ENCODE assay signal across 1 cellular context in genomic region chr20:38221041-38221589, GRCh38.
TF ChIP-seq lines count a peak whose summit lies in the region.

No MANE protein-coding gene starts in this region.

TF ChIP-seq in HepG2, 621 proteins besides CTCF, POLR2A, EP300 and RAD21 (continued from another document and continues in another):
- TF ChIP-seq, protein P1, sequence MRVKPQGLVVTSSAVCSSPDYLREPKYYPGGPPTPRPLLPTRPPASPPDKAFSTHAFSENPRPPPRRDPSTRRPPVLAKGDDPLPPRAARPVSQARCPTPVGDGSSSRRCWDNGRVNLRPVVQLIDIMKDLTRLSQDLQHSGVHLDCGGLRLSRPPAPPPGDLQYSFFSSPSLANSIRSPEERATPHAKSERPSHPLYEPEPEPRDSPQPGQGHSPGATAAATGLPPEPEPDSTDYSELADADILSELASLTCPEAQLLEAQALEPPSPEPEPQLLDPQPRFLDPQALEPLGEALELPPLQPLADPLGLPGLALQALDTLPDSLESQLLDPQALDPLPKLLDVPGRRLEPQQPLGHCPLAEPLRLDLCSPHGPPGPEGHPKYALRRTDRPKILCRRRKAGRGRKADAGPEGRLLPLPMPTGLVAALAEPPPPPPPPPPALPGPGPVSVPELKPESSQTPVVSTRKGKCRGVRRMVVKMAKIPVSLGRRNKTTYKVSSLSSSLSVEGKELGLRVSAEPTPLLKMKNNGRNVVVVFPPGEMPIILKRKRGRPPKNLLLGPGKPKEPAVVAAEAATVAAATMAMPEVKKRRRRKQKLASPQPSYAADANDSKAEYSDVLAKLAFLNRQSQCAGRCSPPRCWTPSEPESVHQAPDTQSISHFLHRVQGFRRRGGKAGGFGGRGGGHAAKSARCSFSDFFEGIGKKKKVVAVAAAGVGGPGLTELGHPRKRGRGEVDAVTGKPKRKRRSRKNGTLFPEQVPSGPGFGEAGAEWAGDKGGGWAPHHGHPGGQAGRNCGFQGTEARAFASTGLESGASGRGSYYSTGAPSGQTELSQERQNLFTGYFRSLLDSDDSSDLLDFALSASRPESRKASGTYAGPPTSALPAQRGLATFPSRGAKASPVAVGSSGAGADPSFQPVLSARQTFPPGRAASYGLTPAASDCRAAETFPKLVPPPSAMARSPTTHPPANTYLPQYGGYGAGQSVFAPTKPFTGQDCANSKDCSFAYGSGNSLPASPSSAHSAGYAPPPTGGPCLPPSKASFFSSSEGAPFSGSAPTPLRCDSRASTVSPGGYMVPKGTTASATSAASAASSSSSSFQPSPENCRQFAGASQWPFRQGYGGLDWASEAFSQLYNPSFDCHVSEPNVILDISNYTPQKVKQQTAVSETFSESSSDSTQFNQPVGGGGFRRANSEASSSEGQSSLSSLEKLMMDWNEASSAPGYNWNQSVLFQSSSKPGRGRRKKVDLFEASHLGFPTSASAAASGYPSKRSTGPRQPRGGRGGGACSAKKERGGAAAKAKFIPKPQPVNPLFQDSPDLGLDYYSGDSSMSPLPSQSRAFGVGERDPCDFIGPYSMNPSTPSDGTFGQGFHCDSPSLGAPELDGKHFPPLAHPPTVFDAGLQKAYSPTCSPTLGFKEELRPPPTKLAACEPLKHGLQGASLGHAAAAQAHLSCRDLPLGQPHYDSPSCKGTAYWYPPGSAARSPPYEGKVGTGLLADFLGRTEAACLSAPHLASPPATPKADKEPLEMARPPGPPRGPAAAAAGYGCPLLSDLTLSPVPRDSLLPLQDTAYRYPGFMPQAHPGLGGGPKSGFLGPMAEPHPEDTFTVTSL (CRISPR knock-in tag; IDR thresholded peaks at IDR 0.05; ENCODE audit: borderline replicate concordance), result no peak
- no peak for TF ChIP-seq ZSCAN9 (CRISPR knock-in tag; IDR thresholded peaks at IDR 0.05; ENCODE audit: borderline replicate concordance)
- TF ChIP-seq NAIF1 (CRISPR knock-in tag; IDR thresholded peaks at IDR 0.05; ENCODE audit: borderline replicate concordance), result no peak
- 0 out of 2 replicates have a peak, but pooled peaks have one; percentile 42 for TF ChIP-seq PITX1 (CRISPR knock-in tag; IDR thresholded peaks at IDR 0.05)
- peak; percentile 6; the same call in 1 of the 2 replicates for TF ChIP-seq ZMYM3 (CRISPR knock-in tag; IDR thresholded peaks at IDR 0.05)
- TF ChIP-seq ELF3 (CRISPR knock-in tag; IDR thresholded peaks at IDR 0.05), result peak; percentile 43; the same call in 1 of the 2 replicates
- no peak for TF ChIP-seq SIN3A (IDR thresholded peaks at IDR 0.05; ENCODE audit: borderline replicate concordance, low read depth, low read length)
- TF ChIP-seq, protein P2, sequence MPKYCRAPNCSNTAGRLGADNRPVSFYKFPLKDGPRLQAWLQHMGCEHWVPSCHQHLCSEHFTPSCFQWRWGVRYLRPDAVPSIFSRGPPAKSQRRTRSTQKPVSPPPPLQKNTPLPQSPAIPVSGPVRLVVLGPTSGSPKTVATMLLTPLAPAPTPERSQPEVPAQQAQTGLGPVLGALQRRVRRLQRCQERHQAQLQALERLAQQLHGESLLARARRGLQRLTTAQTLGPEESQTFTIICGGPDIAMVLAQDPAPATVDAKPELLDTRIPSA (CRISPR knock-in tag; IDR thresholded peaks at IDR 0.05; ENCODE audit: borderline replicate concordance), result no peak
- TF ChIP-seq NR2F1 (CRISPR knock-in tag; IDR thresholded peaks at IDR 0.05), result no peak
- no peak for TF ChIP-seq ATRX (CRISPR knock-in tag; IDR thresholded peaks at IDR 0.05; ENCODE audit: borderline replicate concordance)
- TF ChIP-seq CHD4 (IDR thresholded peaks at IDR 0.05; ENCODE audit: borderline replicate concordance, low read length), result no peak
- TF ChIP-seq ZFP37 (CRISPR knock-in tag; IDR thresholded peaks at IDR 0.05; ENCODE audit: borderline replicate concordance), result 0 out of 2 replicates have a peak, but pooled peaks have one; percentile 34
- no peak for TF ChIP-seq ZNF260 (CRISPR knock-in tag; IDR thresholded peaks at IDR 0.05; ENCODE audit: borderline replicate concordance, low read depth)
- no peak for TF ChIP-seq ZNF569 (CRISPR knock-in tag; IDR thresholded peaks at IDR 0.05; ENCODE audit: borderline replicate concordance)
- TF ChIP-seq, protein P3, sequence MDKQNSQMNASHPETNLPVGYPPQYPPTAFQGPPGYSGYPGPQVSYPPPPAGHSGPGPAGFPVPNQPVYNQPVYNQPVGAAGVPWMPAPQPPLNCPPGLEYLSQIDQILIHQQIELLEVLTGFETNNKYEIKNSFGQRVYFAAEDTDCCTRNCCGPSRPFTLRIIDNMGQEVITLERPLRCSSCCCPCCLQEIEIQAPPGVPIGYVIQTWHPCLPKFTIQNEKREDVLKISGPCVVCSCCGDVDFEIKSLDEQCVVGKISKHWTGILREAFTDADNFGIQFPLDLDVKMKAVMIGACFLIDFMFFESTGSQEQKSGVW (CRISPR knock-in tag; IDR thresholded peaks at IDR 0.05; ENCODE audit: borderline replicate concordance), result no peak
- TF ChIP-seq, protein P4, sequence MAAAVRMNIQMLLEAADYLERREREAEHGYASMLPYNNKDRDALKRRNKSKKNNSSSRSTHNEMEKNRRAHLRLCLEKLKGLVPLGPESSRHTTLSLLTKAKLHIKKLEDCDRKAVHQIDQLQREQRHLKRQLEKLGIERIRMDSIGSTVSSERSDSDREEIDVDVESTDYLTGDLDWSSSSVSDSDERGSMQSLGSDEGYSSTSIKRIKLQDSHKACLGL (CRISPR knock-in tag; IDR thresholded peaks at IDR 0.05), result 0 out of 2 replicates have a peak, but pooled peaks have one; percentile 17
- no peak for TF ChIP-seq NFKBIZ (CRISPR knock-in tag; IDR thresholded peaks at IDR 0.05)
- no peak for TF ChIP-seq ZNF646 (CRISPR knock-in tag; IDR thresholded peaks at IDR 0.05)
- TF ChIP-seq YEATS4 (CRISPR knock-in tag; IDR thresholded peaks at IDR 0.05; ENCODE audit: borderline replicate concordance), result no peak
- peak; percentile 55; the same call in 1 of the 2 replicates for TF ChIP-seq KDM4B (CRISPR knock-in tag; IDR thresholded peaks at IDR 0.05)
- TF ChIP-seq HOXA5 (CRISPR knock-in tag; IDR thresholded peaks at IDR 0.05), result peak; percentile 60; the same call in 1 of the 2 replicates
- TF ChIP-seq PRDM4 (CRISPR knock-in tag; IDR thresholded peaks at IDR 0.05; ENCODE audit: borderline replicate concordance), result no peak
- no peak for TF ChIP-seq AGO2 (optimal IDR thresholded peaks at IDR 0.05; ENCODE audit: low read depth, low read length)
- TF ChIP-seq, protein P5, sequence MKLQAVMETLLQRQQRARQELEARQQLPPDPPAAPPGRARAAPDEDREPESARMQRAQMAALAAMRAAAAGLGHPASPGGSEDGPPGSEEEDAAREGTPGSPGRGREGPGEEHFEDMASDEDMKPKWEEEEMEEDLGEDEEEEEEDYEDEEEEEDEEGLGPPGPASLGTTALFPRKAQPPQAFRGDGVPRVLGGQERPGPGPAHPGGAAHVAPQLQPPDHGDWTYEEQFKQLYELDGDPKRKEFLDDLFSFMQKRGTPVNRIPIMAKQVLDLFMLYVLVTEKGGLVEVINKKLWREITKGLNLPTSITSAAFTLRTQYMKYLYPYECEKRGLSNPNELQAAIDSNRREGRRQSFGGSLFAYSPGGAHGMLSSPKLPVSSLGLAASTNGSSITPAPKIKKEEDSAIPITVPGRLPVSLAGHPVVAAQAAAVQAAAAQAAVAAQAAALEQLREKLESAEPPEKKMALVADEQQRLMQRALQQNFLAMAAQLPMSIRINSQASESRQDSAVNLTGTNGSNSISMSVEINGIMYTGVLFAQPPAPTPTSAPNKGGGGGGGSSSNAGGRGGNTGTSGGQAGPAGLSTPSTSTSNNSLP (IDR thresholded peaks at IDR 0.05; ENCODE audit: low read depth, low read length), result no peak
- TF ChIP-seq TEAD3 (CRISPR knock-in tag; optimal IDR thresholded peaks at IDR 0.05; ENCODE audit: borderline replicate concordance), result peak; percentile 56
- no peak for TF ChIP-seq ZNF737 (CRISPR knock-in tag; IDR thresholded peaks at IDR 0.05; ENCODE audit: borderline replicate concordance)
- no peak for TF ChIP-seq POGK (CRISPR knock-in tag; conservative IDR thresholded peaks at IDR 0.05)
- TF ChIP-seq IKZF1 (IDR thresholded peaks at IDR 0.05), result no peak
- TF ChIP-seq ZNF773 (CRISPR knock-in tag; IDR thresholded peaks at IDR 0.05; ENCODE audit: borderline replicate concordance), result no peak
- TF ChIP-seq ZBTB38 (CRISPR knock-in tag; IDR thresholded peaks at IDR 0.05), result no peak
- no peak for TF ChIP-seq SNRNP70 (IDR thresholded peaks at IDR 0.05; ENCODE audit: low read depth, low read length)
- peak; percentile 45; the same call in 1 of the 2 replicates for TF ChIP-seq RXRA (CRISPR knock-in tag; IDR thresholded peaks at IDR 0.05)
- TF ChIP-seq THYN1 (CRISPR knock-in tag; IDR thresholded peaks at IDR 0.05; ENCODE audit: borderline replicate concordance, low read depth), result no peak
- TF ChIP-seq NONO (IDR thresholded peaks at IDR 0.05), result no peak
- peak; percentile 57; the same call in 1 of the 2 replicates for TF ChIP-seq NONO (CRISPR knock-in tag; conservative IDR thresholded peaks at IDR 0.05)
- no peak for TF ChIP-seq ZBTB1 (CRISPR knock-in tag; IDR thresholded peaks at IDR 0.05; ENCODE audit: borderline replicate concordance)
- TF ChIP-seq IRX3 (CRISPR knock-in tag; IDR thresholded peaks at IDR 0.05; ENCODE audit: borderline replicate concordance, low read depth), result no peak
- no peak for TF ChIP-seq HMG20B (CRISPR knock-in tag; conservative IDR thresholded peaks at IDR 0.05)
- TF ChIP-seq GATAD1 (CRISPR knock-in tag; IDR thresholded peaks at IDR 0.05), result no peak; the same call in 1 of the 2 replicates
